Comparison of ENCODE assay signal across 17 cellular contexts in genomic region chr2:101725038-101725437, GRCh38. TPM values are rescaled to one million over a fixed set of nuclear protein-coding genes. Genes with fewer than 3 reads are reported as not detected.
A peak's percentile ranks its signal among the peaks of the same experiment; 100 is the strongest.
DNase-seq lines count a peak whose midpoint lies in the region; ATAC-seq and TF ChIP-seq lines count a peak whose summit lies in the region.
"Had no signal": no experiment of that assay in that cellular context is flagged by ENCODE, and none has a peak within 500 bp of the region (broad histone marks: within the 10 kb centered on the region; RNA-seq: fewer than 3 reads in every experiment).

No MANE protein-coding gene starts in this region.

- no peak overlapping the region for H2AFZ ChIP-seq in SU-DHL-6 (ENCODE audit: low read depth, low read length, severe bottlenecking)
- H2AFZ ChIP-seq: GM23338, PC-9 had no signal

- peak overlapping the region; percentile 54; the same call in 1 of the 2 replicates for H3K9ac ChIP-seq in SU-DHL-6 (ENCODE audit: low read length)

- H3K4me3 ChIP-seq in CD4-positive, CD25-positive, alpha-beta regulatory T cell (ENCODE audit: low read depth, low read length): peak overlapping the region; percentile 29
- no peak overlapping the region for H3K4me3 ChIP-seq in SU-DHL-6 (ENCODE audit: insufficient read depth, low read length, poor library complexity, severe bottlenecking)
- H3K4me3 ChIP-seq in dorsolateral prefrontal cortex: no peak overlapping the region
- H3K4me3 ChIP-seq: GM23338, K562, PC-9 had no signal

- no peaks in the 10 kb centered on the region for H3K36me3 ChIP-seq in CD4-positive, CD25-positive, alpha-beta regulatory T cell (ENCODE audit: control insufficient read depth, insufficient read depth, low read length)
- no peaks in the 10 kb centered on the region for H3K36me3 ChIP-seq in SU-DHL-6 (ENCODE audit: low read length)

- peaks cover 39% of the 10 kb centered on the region for H3F3A ChIP-seq in SU-DHL-6 (ENCODE audit: insufficient read depth)

- TF ChIP-seq CTCF in SU-DHL-6 (IDR thresholded peaks at IDR 0.05; ENCODE audit: insufficient read depth, low read length, poor library complexity, severe bottlenecking) (no peak), dorsolateral prefrontal cortex (IDR thresholded peaks at IDR 0.05 in 54 of 56, conservative IDR thresholded peaks at IDR 0.05 in 2 of 56; ENCODE audit: low read depth in 1 of 56, partially characterized antibody in 56 of 56) (no peak)

- no peak overlapping the region for H3K27ac ChIP-seq in CD4-positive, CD25-positive, alpha-beta regulatory T cell (ENCODE audit: insufficient read depth, low read length, poor library complexity, severe bottlenecking)
- H3K27ac ChIP-seq in SU-DHL-6 (ENCODE audit: low read depth, low read length) (peak overlapping the region; percentile 93; the same call in 1 of the 2 replicates), dorsolateral prefrontal cortex (peak overlapping the region in 35 of 59 donors; percentile 1 to 73 (median 42))
- H3K27ac ChIP-seq: HL-60 had no signal

- H3K36me3 Mint-ChIP-seq in activated CD8-positive, alpha-beta memory T cell treated with anti-CD3 and anti-CD28 coated beads, Interleukin-2, amount 10 ng/mL, durations not matched to agents 7 days and 5 days: peaks cover 41% of the 10 kb centered on the region
- H3K36me3 Mint-ChIP-seq in CD4-positive, CD25-positive, alpha-beta regulatory T cell: peaks cover 10% of the 10 kb centered on the region
- H3K36me3 Mint-ChIP-seq in immature natural killer cell: no peaks in the 10 kb centered on the region

- no peaks in the 10 kb centered on the region for H3K9me3 ChIP-seq in CD4-positive, CD25-positive, alpha-beta regulatory T cell (ENCODE audit: control insufficient read depth in 2 of 2, low read length in 2 of 2)
- no peaks in the 10 kb centered on the region for H3K9me3 ChIP-seq in SU-DHL-6 (ENCODE audit: insufficient read depth, low read length)

- peak overlapping the region; percentile 77 for H3K4me2 ChIP-seq in SU-DHL-6 (ENCODE audit: low read depth, low read length, poor library complexity, severe bottlenecking)
- H3K4me2 ChIP-seq: GM23338, PC-9 had no signal

- no peaks in the 10 kb centered on the region for H3K27me3 ChIP-seq in CD4-positive, CD25-positive, alpha-beta regulatory T cell (ENCODE audit: control insufficient read depth, insufficient read depth, low read length)
- H3K27me3 ChIP-seq in SU-DHL-6 (ENCODE audit: low read length) (no peaks in the 10 kb centered on the region), dorsolateral prefrontal cortex (no peaks in the 10 kb centered on the region)

- no peaks in the 10 kb centered on the region for H3K9me2 ChIP-seq in SU-DHL-6 (replicated peaks; ENCODE audit: insufficient read depth, low read length)

- H4K20me1 ChIP-seq in SU-DHL-6 (ENCODE audit: low read depth, low read length): peaks cover 3% of the 10 kb centered on the region; the same call in 1 of the 2 replicates

- H3K4me3 Mint-ChIP-seq in activated CD8-positive, alpha-beta memory T cell treated with anti-CD3 and anti-CD28 coated beads, Interleukin-2, amount 10 ng/mL, durations not matched to agents 7 days and 5 days: no peak overlapping the region
- peak overlapping the region; percentile 35 to 73 (median 44) for H3K4me3 Mint-ChIP-seq in CD4-positive, CD25-positive, alpha-beta regulatory T cell
- H3K4me3 Mint-ChIP-seq in immature natural killer cell: no peak overlapping the region
- H3K4me3 Mint-ChIP-seq: CD14-positive monocyte, GM23338 had no signal

- CTCF ChIA-PET in activated CD8-positive, alpha-beta memory T cell treated with anti-CD3 and anti-CD28 coated beads, Interleukin-2, amount 10 ng/mL, durations not matched to agents 7 days and 5 days (lab: Charles Lee): interaction anchor here (0.6 to 2.2 kb wide), 5 partner anchors 19 to 383 kb away, joined by 3 to 7 read pairs (median 3); partner anchors contain the start of gene MAP4K4

- peaks cover 100% of the 10 kb centered on the region for H3K79me2 ChIP-seq in SU-DHL-6 (ENCODE audit: insufficient read depth, low read length)

- peaks cover 64% of the 10 kb centered on the region for H3K4me1 Mint-ChIP-seq in activated CD8-positive, alpha-beta memory T cell treated with anti-CD3 and anti-CD28 coated beads, Interleukin-2, amount 10 ng/mL, durations not matched to agents 7 days and 5 days
- H3K4me1 Mint-ChIP-seq in CD4-positive, CD25-positive, alpha-beta regulatory T cell: peaks cover 48 to 98% (median 79%) of the 10 kb centered on the region in 4 donors
- peaks cover 64 to 87% of the 10 kb centered on the region in 2 donors for H3K4me1 Mint-ChIP-seq in immature natural killer cell

- no peak for DNase-seq in activated CD8-positive, alpha-beta memory T cell treated with anti-CD3 and anti-CD28 coated beads, Interleukin-2, amount 10 ng/mL, durations not matched to agents 7 days and 5 days
- DNase-seq in activated CD8-positive, alpha-beta memory T cell treated with anti-CD3 and anti-CD28 coated beads for 24 hours: no peak
- peak in 1 of 3 donors; percentile 67 for DNase-seq in CD4-positive, CD25-positive, alpha-beta regulatory T cell
- DNase-seq in dorsolateral prefrontal cortex (no peak), NCI-H2171 treated with DMSO at 0.1 percent for 48 hours (lab: John Stamatoyannopoulos, UW) (no peak), immature natural killer cell (no peak)
- DNase-seq in effector CD4-positive, alpha-beta T cell: no peak
- DNase-seq: DMS79, NCI-H1048, NCI-H345, NCI-H526 treated with DMSO at 0.1 percent for 48 hours, PC-9 had no signal

- no peak overlapping the region for H3K27ac Mint-ChIP-seq in activated CD8-positive, alpha-beta memory T cell treated with anti-CD3 and anti-CD28 coated beads, Interleukin-2, amount 10 ng/mL, durations not matched to agents 7 days and 5 days
- peak overlapping the region in 2 of 3 donors; percentile 43 to 59 for H3K27ac Mint-ChIP-seq in CD4-positive, CD25-positive, alpha-beta regulatory T cell
- no peak overlapping the region for H3K27ac Mint-ChIP-seq in immature natural killer cell
- H3K27ac Mint-ChIP-seq: GM23338 had no signal

- peak; percentile 75 for ATAC-seq in activated CD8-positive, alpha-beta memory T cell treated with anti-CD3 and anti-CD28 coated beads, Interleukin-2, amount 10 ng/mL, durations not matched to agents 7 days and 5 days
- ATAC-seq in CD4-positive, CD25-positive, alpha-beta regulatory T cell (ENCODE audit: low read depth in 2 of 2): peak; percentile 55 to 67

- H3K9me3 Mint-ChIP-seq in activated CD8-positive, alpha-beta memory T cell treated with anti-CD3 and anti-CD28 coated beads, Interleukin-2, amount 10 ng/mL, durations not matched to agents 7 days and 5 days (ENCODE audit: low read depth): peaks cover 10% of the 10 kb centered on the region
- H3K9me3 Mint-ChIP-seq in CD4-positive, CD25-positive, alpha-beta regulatory T cell: no peaks in the 10 kb centered on the region
- H3K9me3 Mint-ChIP-seq in immature natural killer cell: no peaks in the 10 kb centered on the region
- H3K9me3 Mint-ChIP-seq: GM23338 had no signal

- H3K27me3 Mint-ChIP-seq in activated CD8-positive, alpha-beta memory T cell treated with anti-CD3 and anti-CD28 coated beads, Interleukin-2, amount 10 ng/mL, durations not matched to agents 7 days and 5 days: no peaks in the 10 kb centered on the region
- H3K27me3 Mint-ChIP-seq in CD4-positive, CD25-positive, alpha-beta regulatory T cell: no peaks in the 10 kb centered on the region
- H3K27me3 Mint-ChIP-seq in immature natural killer cell (ENCODE audit: low read depth in 3 of 3): peaks cover 0 to 1% (median 0%) of the 10 kb centered on the region in 3 donors

- intact Hi-C loops in dorsolateral prefrontal cortex (cut with DNase I): no loop called here

- H3K4me1 ChIP-seq in CD4-positive, CD25-positive, alpha-beta regulatory T cell (ENCODE audit: control insufficient read depth, insufficient read depth, low read length, poor library complexity, severe bottlenecking): peaks cover 81% of the 10 kb centered on the region

RNA-seq across cellular contexts. Expression of gene MAP4K4, which starts 27.5 kb away (rescaled TPM):
- 10 to 100 TPM; 42.8 to 45.9 TPM for total RNA-seq in activated CD8-positive, alpha-beta memory T cell treated with anti-CD3 and anti-CD28 coated beads, Interleukin-2, amount 10 ng/mL, durations not matched to agents 7 days and 5 days
- 179 TPM for total RNA-seq in CD4-positive, CD25-positive, alpha-beta regulatory T cell
- polyA plus RNA-seq in CD4-positive, CD25-positive, alpha-beta regulatory T cell: 10 to 100 TPM in 2 of 4 donors, 1 to 10 TPM in 2; 6.7 to 22.3 (median 11.4) TPM
- 100 to 1,000 TPM; 137 to 701 (median 262) TPM for total RNA-seq in dorsolateral prefrontal cortex
- 1 to 10 TPM; 2.1 to 4.6 (median 3.4) TPM for polyA plus RNA-seq in immature natural killer cell

Comparison
In these comparisons a context has a peak if more than half of its experiments do, and no peak if none do; other contexts are left out.
1. H3K27ac Mint-ChIP-seq: peak in CD4-positive, CD25-positive, alpha-beta regulatory T cell (2 of 3); none in activated CD8-positive, alpha-beta memory T cell treated with anti-CD3 and anti-CD28 coated beads, Interleukin-2, amount 10 ng/mL, durations not matched to agents 7 days and 5 days (single experiment) and immature natural killer cell (0 of 6).
2. H3K4me3 Mint-ChIP-seq: peak in CD4-positive, CD25-positive, alpha-beta regulatory T cell (4 of 4); none in activated CD8-positive, alpha-beta memory T cell treated with anti-CD3 and anti-CD28 coated beads, Interleukin-2, amount 10 ng/mL, durations not matched to agents 7 days and 5 days (single experiment) and immature natural killer cell (0 of 5).